In the genomic region with DNA sequence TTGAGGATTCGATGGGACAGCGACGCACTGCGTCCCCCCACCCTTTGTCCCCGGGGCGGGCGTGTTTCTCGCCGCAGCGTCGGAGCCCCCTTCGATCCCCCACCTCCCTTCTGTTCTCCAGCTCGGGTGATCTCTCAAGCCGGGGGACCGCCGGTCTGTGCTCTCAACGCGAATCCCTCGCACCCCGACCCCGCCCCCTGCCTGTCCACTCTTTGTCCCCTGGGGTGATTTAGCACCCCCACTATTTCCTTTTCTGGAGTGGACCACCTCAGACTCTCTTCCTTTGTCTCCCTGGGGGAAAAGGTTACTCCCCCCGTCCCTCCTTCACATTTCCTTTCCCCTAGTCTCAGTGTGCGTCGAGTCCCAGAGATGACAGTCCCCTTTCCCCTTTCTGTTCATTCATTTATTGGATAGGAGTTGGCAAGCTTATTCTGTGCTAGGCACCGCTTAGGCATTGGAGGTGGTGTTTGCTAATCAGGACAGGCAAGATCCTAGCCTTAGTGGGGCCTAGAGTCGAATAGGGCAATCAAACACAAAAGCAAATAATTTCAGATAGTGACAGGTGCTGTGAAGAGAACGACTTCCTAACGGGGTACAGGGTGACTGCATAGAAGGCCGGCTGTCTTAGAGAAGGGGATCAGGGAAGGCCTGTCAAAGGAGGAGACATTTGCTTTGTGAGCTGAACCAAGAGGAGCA, we compare ENCODE assay signal across 8 cellular contexts. TPM values are rescaled to one million over a fixed set of nuclear protein-coding genes. Genes with fewer than 3 reads are reported as not detected.
DNase-seq lines count a peak whose midpoint lies in the region; ATAC-seq and TF ChIP-seq lines count a peak whose summit lies in the region.

No MANE protein-coding gene starts in this region.

- TF ChIP-seq CTCF in spleen (IDR thresholded peaks at IDR 0.05 in 8 of 11, conservative IDR thresholded peaks at IDR 0.05 in 3 of 11) = no peak

- no peaks in the 10 kb centered on the region for H3K4me1 ChIP-seq in iPS-15b (ENCODE audit: control insufficient read depth, insufficient read depth, low read length)
- peaks cover 52 to 70% (median 59%) of the 10 kb centered on the region in 6 donors for H3K4me1 ChIP-seq in spleen

- in situ Hi-C loops in KBM-7 (cut with MboI; ENCODE audit: low pct_unique_long_range_greater_than_20kb, low sequenced_read_pairs) = no loop called here

- no peaks in the 10 kb centered on the region for H3K36me3 ChIP-seq in iPS-15b (ENCODE audit: control insufficient read depth, insufficient read depth, low read length)
- H3K36me3 ChIP-seq in spleen = no peaks in the 10 kb centered on the region

- H3K4me3 Mint-ChIP-seq in activated naive CD8-positive, alpha-beta T cell treated with anti-CD3 and anti-CD28 coated beads for 36 hours = peak overlapping the region; percentile 93

- H3K27ac Mint-ChIP-seq in activated naive CD8-positive, alpha-beta T cell treated with anti-CD3 and anti-CD28 coated beads for 36 hours = peak overlapping the region; percentile 84

- H3K27me3 Mint-ChIP-seq in activated naive CD8-positive, alpha-beta T cell treated with anti-CD3 and anti-CD28 coated beads for 36 hours = no peaks in the 10 kb centered on the region

- ATAC-seq in GM18873 (IDR thresholded peaks at IDR 0.05; ENCODE audit: low FRiP score, unreplicated experiment) = no peak

- DNase-seq in ELR (ENCODE audit: low read depth) (peak; percentile 49), KBM-7 (peak; percentile 38), spleen (peak; percentile 88), kidney glomerular epithelial cell (lab: John Stamatoyannopoulos, UW) (no peak), NCI-H524 (lab: John Stamatoyannopoulos, UW) (no peak)
- DNase-seq in activated naive CD8-positive, alpha-beta T cell treated with anti-CD3 and anti-CD28 coated beads for 36 hours = peak; percentile 30

- peak overlapping the region; percentile 87 to 99 (median 96) for H3K27ac ChIP-seq in spleen

- no peaks in the 10 kb centered on the region for H3K27me3 ChIP-seq in iPS-15b (ENCODE audit: control insufficient read depth, insufficient read depth, low read length)
- no peaks in the 10 kb centered on the region for H3K27me3 ChIP-seq in spleen (replicated peaks in 1 of 7)

- H3K36me3 Mint-ChIP-seq in activated naive CD8-positive, alpha-beta T cell treated with anti-CD3 and anti-CD28 coated beads for 36 hours = peaks cover 21% of the 10 kb centered on the region

- H3K9me3 ChIP-seq in iPS-15b (ENCODE audit: control insufficient read depth, insufficient read depth, low read length) (no peaks in the 10 kb centered on the region), spleen (no peaks in the 10 kb centered on the region)

- WGBS in spleen, 5 donors = 0 to 1% (median 1%) methylated on average over 29 of the region's 29 CpGs

- H3K4me3 ChIP-seq in iPS-15b (ENCODE audit: low read depth, low read length) (peak overlapping the region; percentile 96), spleen (peak overlapping the region; percentile 84 to 100 (median 94))

- H3K4me1 Mint-ChIP-seq in activated naive CD8-positive, alpha-beta T cell treated with anti-CD3 and anti-CD28 coated beads for 36 hours = peaks cover 51% of the 10 kb centered on the region

- no peak for TF ChIP-seq POLR2A in spleen (IDR thresholded peaks at IDR 0.05)

- H3K9ac ChIP-seq in iPS-15b (ENCODE audit: low read depth, low read length) = peak overlapping the region; percentile 84

- intact Hi-C loops in spleen (cut with DNase I; ENCODE audit: low total_unique reads) = no loop called here

- no peaks in the 10 kb centered on the region for H3K9me3 Mint-ChIP-seq in activated naive CD8-positive, alpha-beta T cell treated with anti-CD3 and anti-CD28 coated beads for 36 hours

RNA-seq across cellular contexts. Expression of gene PTPN1, which starts 0.7 kb away (rescaled TPM):
- 10 to 100 TPM; 53.0 to 54.0 TPM for total RNA-seq in activated naive CD8-positive, alpha-beta T cell treated with anti-CD3 and anti-CD28 coated beads for 36 hours
- 10 to 100 TPM; 60.3 to 84.9 (median 73.5) TPM for total RNA-seq in spleen
- polyA plus RNA-seq in spleen = 10 to 100 TPM; 20.5 to 42.1 (median 25.0) TPM

Comparison
In these comparisons a context has a peak if more than half of its experiments do, and no peak if none do; other contexts are left out.
1. DNase-seq: peak in ELR (single experiment), KBM-7 (single experiment), activated naive CD8-positive, alpha-beta T cell treated with anti-CD3 and anti-CD28 coated beads for 36 hours (single experiment) and spleen (single experiment); none in kidney glomerular epithelial cell (single experiment) and NCI-H524 (0 of 2).